7 cellular contexts compared by ENCODE assay signal in genomic region chr17:48259710-48260291, GRCh38.
DNase-seq lines count a peak whose midpoint lies in the region; ATAC-seq and TF ChIP-seq lines count a peak whose summit lies in the region.

No MANE protein-coding gene starts in this region.

- no peak overlapping the region for H4K8ac ChIP-seq in mesendoderm (ENCODE audit: low read depth, low read length)

- H3K79me1 ChIP-seq in mesendoderm (ENCODE audit: low read length), result no peaks in the 10 kb centered on the region

- no peaks in the 10 kb centered on the region for H3K27me3 ChIP-seq in mesendoderm (ENCODE audit: insufficient read depth, low read length, poor library complexity)
- H3K27me3 ChIP-seq in gastrocnemius medialis, result peaks cover 0 to 2% (median 0%) of the 10 kb centered on the region in 3 donors

- in situ Hi-C loops in gastrocnemius medialis (cut with MboI; ENCODE audit: low sequenced_read_pairs in 4 of 4), result no loop called here

- no peak overlapping the region for H3K23ac ChIP-seq in mesendoderm (ENCODE audit: low read length)

- H2BK15ac ChIP-seq in mesendoderm (replicated peaks; ENCODE audit: low read depth), result no peak overlapping the region

- no peak overlapping the region for H3K27ac Mint-ChIP-seq in activated T-helper 17 cell treated with anti-CD3 and anti-CD28 coated beads, Interleukin-2, amount 50 U/mL, for 72 hours

- intact Hi-C loops in gastrocnemius medialis (cut with DNase I; ENCODE audit: low total_unique reads), result no loop called here

- H3K4me3 ChIP-seq in GM12865 (ENCODE audit: low read depth, low read length), result no peak overlapping the region
- H3K4me3 ChIP-seq in mesendoderm (ENCODE audit: low read length), result no peak overlapping the region
- no peak overlapping the region for H3K4me3 ChIP-seq in gastrocnemius medialis

- H3K18ac ChIP-seq in mesendoderm (ENCODE audit: low read length), result no peak overlapping the region

- no peaks in the 10 kb centered on the region for H3K36me3 ChIP-seq in mesendoderm (ENCODE audit: control insufficient read depth, insufficient read depth, low read length)
- no peaks in the 10 kb centered on the region for H3K36me3 ChIP-seq in gastrocnemius medialis

- ATAC-seq in gastrocnemius medialis (no peak), HG03095 (IDR thresholded peaks at IDR 0.05; ENCODE audit: unreplicated experiment) (no peak)
- ATAC-seq in activated T-helper 17 cell treated with anti-CD3 and anti-CD28 coated beads, Interleukin-2, amount 50 U/mL, for 72 hours (replicated peaks), result no peak

- TF ChIP-seq CTCF in GM12865 (IDR thresholded peaks at IDR 0.05; ENCODE audit: insufficient read depth, low read depth, low read length, missing control alignments) (peak; percentile 42), gastrocnemius medialis (IDR thresholded peaks at IDR 0.05 in 4 of 5, conservative IDR thresholded peaks at IDR 0.05 in 1 of 5) (peak in 2 of 5 experiments; percentile 42 to 54)

- TF ChIP-seq POLR2A in gastrocnemius medialis (IDR thresholded peaks at IDR 0.05), result no peak

- no CpG with 5 or more reads among the region's 2 CpGs for WGBS in mesendoderm (ENCODE audit: extremely low coverage, insufficient coverage, low lambda C conversion rate)

- H3K9ac ChIP-seq in mesendoderm (ENCODE audit: low read length), result no peak overlapping the region

- H3K4me1 Mint-ChIP-seq in activated T-helper 17 cell treated with anti-CD3 and anti-CD28 coated beads, Interleukin-2, amount 50 U/mL, for 72 hours, result peaks cover 19% of the 10 kb centered on the region

- H3K79me2 ChIP-seq in mesendoderm (ENCODE audit: control insufficient read depth, insufficient read depth, low read length), result no peaks in the 10 kb centered on the region

- H3K27ac ChIP-seq in mesendoderm (ENCODE audit: low read depth, low read length) (no peak overlapping the region), gastrocnemius medialis (no peak overlapping the region)

- peak; percentile 40 for DNase-seq in GM12865 (ENCODE audit: low read depth)
- DNase-seq in NCI-H1417 treated with DMSO at 0.1 percent for 48 hours (lab: John Stamatoyannopoulos, UW), result peak; percentile 35
- peak; percentile 41 for DNase-seq in astrocyte of the hippocampus (ENCODE audit: low read depth, low spot score)
- DNase-seq in mesendoderm, result peak; percentile 87
- no peak for DNase-seq in gastrocnemius medialis

- no peak overlapping the region for H3K4me3 Mint-ChIP-seq in activated T-helper 17 cell treated with anti-CD3 and anti-CD28 coated beads, Interleukin-2, amount 50 U/mL, for 72 hours

- no peaks in the 10 kb centered on the region for H3K9me3 Mint-ChIP-seq in activated T-helper 17 cell treated with anti-CD3 and anti-CD28 coated beads, Interleukin-2, amount 50 U/mL, for 72 hours

- no peaks in the 10 kb centered on the region for H3K27me3 Mint-ChIP-seq in activated T-helper 17 cell treated with anti-CD3 and anti-CD28 coated beads, Interleukin-2, amount 50 U/mL, for 72 hours

- H2AK5ac ChIP-seq in mesendoderm (ENCODE audit: low read length), result no peak overlapping the region

- no peak overlapping the region for H2BK120ac ChIP-seq in mesendoderm (ENCODE audit: low read depth, low read length)

- H3K4me2 ChIP-seq in mesendoderm (ENCODE audit: low read length), result no peak overlapping the region

- H3K4ac ChIP-seq in mesendoderm (ENCODE audit: low read depth, low read length), result no peak overlapping the region

- no peaks in the 10 kb centered on the region for H3K9me3 ChIP-seq in gastrocnemius medialis

- no peak overlapping the region for H3K56ac ChIP-seq in mesendoderm (ENCODE audit: low read length)

- no peak overlapping the region for H2BK5ac ChIP-seq in mesendoderm (ENCODE audit: low read length)

- H4K5ac ChIP-seq in mesendoderm (ENCODE audit: low read length), result no peak overlapping the region

- H3K36me3 Mint-ChIP-seq in activated T-helper 17 cell treated with anti-CD3 and anti-CD28 coated beads, Interleukin-2, amount 50 U/mL, for 72 hours (ENCODE audit: low read depth), result peaks cover 57% of the 10 kb centered on the region

- H3K4me1 ChIP-seq in mesendoderm (ENCODE audit: control insufficient read depth, low read depth, low read length), result no peaks in the 10 kb centered on the region
- H3K4me1 ChIP-seq in gastrocnemius medialis, result no peaks in the 10 kb centered on the region

Comparison
In these comparisons a context has a peak if more than half of its experiments do, and no peak if none do; other contexts are left out.
1. DNase-seq: peak in GM12865 (single experiment), NCI-H1417 treated with DMSO at 0.1 percent for 48 hours (single experiment), astrocyte of the hippocampus (single experiment) and mesendoderm (single experiment); none in gastrocnemius medialis (0 of 2).